Comparison of ENCODE assay signal across 9 cellular contexts in genomic region chr2:240818543-240819403, GRCh38. TPM values are rescaled to one million over a fixed set of nuclear protein-coding genes. Genes with fewer than 3 reads are reported as not detected.
DNase-seq lines count a peak whose midpoint lies in the region; ATAC-seq lines count a peak whose summit lies in the region.
"Had no signal": no experiment of that assay in that cellular context is flagged by ENCODE, and none has a peak within 500 bp of the region (broad histone marks: within the 10 kb centered on the region; RNA-seq: fewer than 3 reads in every experiment).

No MANE protein-coding gene starts in this region.

- peaks cover 26% of the 10 kb centered on the region for H3K36me3 ChIP-seq in iPS-20b (ENCODE audit: insufficient read depth, low read depth, low read length)
- no peaks in the 10 kb centered on the region for H3K36me3 ChIP-seq in GM23248 (ENCODE audit: low read depth)
- H3K36me3 ChIP-seq: neutrophil had no signal

- no peak overlapping the region for H3K4me2 ChIP-seq in GM23248 (ENCODE audit: unreplicated experiment)

- no peaks in the 10 kb centered on the region for H3F3A ChIP-seq in GM23248 (ENCODE audit: insufficient read depth)

- H3K9ac ChIP-seq in iPS-20b (ENCODE audit: low read depth, low read length), result peak overlapping the region; percentile 88
- H3K9ac ChIP-seq in GM23248, result no peak overlapping the region

- H3K9me3 ChIP-seq in iPS-20b (ENCODE audit: insufficient read depth, low read depth, low read length), result no peaks in the 10 kb centered on the region
- no peaks in the 10 kb centered on the region for H3K9me3 ChIP-seq in GM23248 (ENCODE audit: low read depth)
- H3K9me3 ChIP-seq: neutrophil had no signal

- H3K4me3 Mint-ChIP-seq in activated CD8-positive, alpha-beta memory T cell treated with anti-CD3 and anti-CD28 coated beads, Interleukin-2, amount 10 ng/mL, durations not matched to agents 7 days and 5 days, result no peak overlapping the region
- peak overlapping the region; percentile 52 to 54 for H3K4me3 Mint-ChIP-seq in stimulated activated naive B cell treated with anti-CD40 and anti-IgM and Interleukin-4, amounts not matched to agents 10 μg/mL and 1 μg/mL and 100 μg/mL, for 72 hours

- 4 to 6% methylated on average over 51 to 61 of the region's 71 CpGs for WGBS in GM23248 (ENCODE audit: low coverage in 1 of 2, low lambda C conversion rate in 2 of 2, missing lambda C conversion rate in 2 of 2), 2 experiments

- CTCF ChIA-PET in activated CD8-positive, alpha-beta memory T cell treated with anti-CD3 and anti-CD28 coated beads, Interleukin-2, amount 10 ng/mL, durations not matched to agents 7 days and 5 days (lab: Charles Lee), result no interaction called here

- H4K20me1 ChIP-seq in GM23248 (ENCODE audit: insufficient read depth), result no peaks in the 10 kb centered on the region

- no peak for ATAC-seq in activated CD8-positive, alpha-beta memory T cell treated with anti-CD3 and anti-CD28 coated beads, Interleukin-2, amount 10 ng/mL, durations not matched to agents 7 days and 5 days
- no peak for ATAC-seq in stimulated activated naive B cell treated with anti-CD40 and anti-IgM and Interleukin-4, amounts not matched to agents 10 μg/mL and 1 μg/mL and 100 μg/mL, for 72 hours (replicated peaks)
- no peak for ATAC-seq in GM18907 (IDR thresholded peaks at IDR 0.05; ENCODE audit: unreplicated experiment)

- peaks cover 40% of the 10 kb centered on the region for H3K27me3 Mint-ChIP-seq in activated CD8-positive, alpha-beta memory T cell treated with anti-CD3 and anti-CD28 coated beads, Interleukin-2, amount 10 ng/mL, durations not matched to agents 7 days and 5 days
- H3K27me3 Mint-ChIP-seq in stimulated activated naive B cell treated with anti-CD40 and anti-IgM and Interleukin-4, amounts not matched to agents 10 μg/mL and 1 μg/mL and 100 μg/mL, for 72 hours, result peaks cover 56 to 75% of the 10 kb centered on the region in 2 donors

- peaks cover 14% of the 10 kb centered on the region; the same call in 1 of the 2 replicates for H3K4me1 ChIP-seq in iPS-20b (ENCODE audit: insufficient read depth, low read length)
- H3K4me1 ChIP-seq in GM23248 (ENCODE audit: insufficient read depth), result no peaks in the 10 kb centered on the region

- peaks cover 3% of the 10 kb centered on the region for H3K9me3 Mint-ChIP-seq in activated CD8-positive, alpha-beta memory T cell treated with anti-CD3 and anti-CD28 coated beads, Interleukin-2, amount 10 ng/mL, durations not matched to agents 7 days and 5 days (ENCODE audit: low read depth)
- H3K9me3 Mint-ChIP-seq in stimulated activated naive B cell treated with anti-CD40 and anti-IgM and Interleukin-4, amounts not matched to agents 10 μg/mL and 1 μg/mL and 100 μg/mL, for 72 hours, result peaks cover 9% of the 10 kb centered on the region in 2 donors

- in situ Hi-C loops in GM23248 (cut with MboI), result no loop called here

- H3K36me3 Mint-ChIP-seq in activated CD8-positive, alpha-beta memory T cell treated with anti-CD3 and anti-CD28 coated beads, Interleukin-2, amount 10 ng/mL, durations not matched to agents 7 days and 5 days, result peaks cover 1% of the 10 kb centered on the region
- peaks cover 4% of the 10 kb centered on the region in 2 donors for H3K36me3 Mint-ChIP-seq in stimulated activated naive B cell treated with anti-CD40 and anti-IgM and Interleukin-4, amounts not matched to agents 10 μg/mL and 1 μg/mL and 100 μg/mL, for 72 hours

- no peak overlapping the region for H3K27ac Mint-ChIP-seq in activated CD8-positive, alpha-beta memory T cell treated with anti-CD3 and anti-CD28 coated beads, Interleukin-2, amount 10 ng/mL, durations not matched to agents 7 days and 5 days
- no peak overlapping the region for H3K27ac Mint-ChIP-seq in stimulated activated naive B cell treated with anti-CD40 and anti-IgM and Interleukin-4, amounts not matched to agents 10 μg/mL and 1 μg/mL and 100 μg/mL, for 72 hours

- H3K27me3 ChIP-seq in iPS-20b (ENCODE audit: insufficient read depth, low read length), result peaks cover 37% of the 10 kb centered on the region
- peaks cover 49% of the 10 kb centered on the region for H3K27me3 ChIP-seq in GM23248 (replicated peaks; ENCODE audit: insufficient read depth)

- no peak overlapping the region for H2AFZ ChIP-seq in GM23248

- H3K4me1 Mint-ChIP-seq in activated CD8-positive, alpha-beta memory T cell treated with anti-CD3 and anti-CD28 coated beads, Interleukin-2, amount 10 ng/mL, durations not matched to agents 7 days and 5 days, result peaks cover 5% of the 10 kb centered on the region
- H3K4me1 Mint-ChIP-seq in stimulated activated naive B cell treated with anti-CD40 and anti-IgM and Interleukin-4, amounts not matched to agents 10 μg/mL and 1 μg/mL and 100 μg/mL, for 72 hours, result peaks cover 12 to 15% of the 10 kb centered on the region in 2 donors

- H3K4me3 ChIP-seq in iPS-20b (ENCODE audit: low read length) (peak overlapping the region; percentile 83), GM23248 (no peak overlapping the region)

- peak overlapping the region; percentile 81 for H3K27ac ChIP-seq in iPS-20b (ENCODE audit: low read length)
- H3K27ac ChIP-seq in GM23248, result no peak overlapping the region
- H3K27ac ChIP-seq: neutrophil had no signal

- no peaks in the 10 kb centered on the region for H3K79me2 ChIP-seq in GM23248 (ENCODE audit: insufficient read depth)

- DNase-seq in NCI-H2171 treated with DMSO at 0.1 percent for 48 hours (lab: John Stamatoyannopoulos, UW) (peak; percentile 40), NCI-H2171 (lab: John Stamatoyannopoulos, UW) (no peak), T-helper 9 cell (no peak), GM23248 (no peak)
- peak; percentile 36 for DNase-seq in activated CD8-positive, alpha-beta memory T cell treated with anti-CD3 and anti-CD28 coated beads, Interleukin-2, amount 10 ng/mL, durations not matched to agents 7 days and 5 days
- DNase-seq in stimulated activated naive B cell treated with anti-CD40 and anti-IgM and Interleukin-4, amounts not matched to agents 10 μg/mL and 1 μg/mL and 100 μg/mL, for 72 hours, result no peak

- no peaks in the 10 kb centered on the region for H3K9me2 ChIP-seq in GM23248 (ENCODE audit: insufficient read depth)

RNA-seq across cellular contexts. Expression of gene KIF1A, which starts 1.2 kb away (rescaled TPM):
- 1 to 10 TPM in 1 of 2 experiments, under 1 TPM in 1; 0.76 to 4.6 TPM for total RNA-seq in activated CD8-positive, alpha-beta memory T cell treated with anti-CD3 and anti-CD28 coated beads, Interleukin-2, amount 10 ng/mL, durations not matched to agents 7 days and 5 days
- total RNA-seq in GM23248 (2014; rRNA removed; shearing (Covaris generic)), result under 0.01 TPM in 1 of 2 replicates, not detected in the other
- 0.05 and 0.22 TPM in 2 replicates for polyA plus RNA-seq in GM23248 (2016; fragmentation: Nextera tagmentation; extraction: Ambion mirVana)

RNA-seq across cellular contexts. Expression of gene AGXT, which starts 49.9 kb away (rescaled TPM):
- total RNA-seq in activated CD8-positive, alpha-beta memory T cell treated with anti-CD3 and anti-CD28 coated beads, Interleukin-2, amount 10 ng/mL, durations not matched to agents 7 days and 5 days, result not detected
- not detected in 2 replicates for total RNA-seq in GM23248 (2014; rRNA removed; shearing (Covaris generic))
- not detected in 2 replicates for polyA plus RNA-seq in GM23248 (2016; fragmentation: Nextera tagmentation; extraction: Ambion mirVana)

Comparison
In these comparisons a context has a peak if more than half of its experiments do, and no peak if none do; other contexts are left out.
1. DNase-seq: peak in NCI-H2171 treated with DMSO at 0.1 percent for 48 hours (single experiment) and activated CD8-positive, alpha-beta memory T cell treated with anti-CD3 and anti-CD28 coated beads, Interleukin-2, amount 10 ng/mL, durations not matched to agents 7 days and 5 days (single experiment); none in NCI-H2171 (single experiment), stimulated activated naive B cell treated with anti-CD40 and anti-IgM and Interleukin-4, amounts not matched to agents 10 μg/mL and 1 μg/mL and 100 μg/mL, for 72 hours (single experiment), T-helper 9 cell (single experiment) and GM23248 (single experiment).